ENCODE assay signal across 9 cellular contexts in the genomic region with DNA sequence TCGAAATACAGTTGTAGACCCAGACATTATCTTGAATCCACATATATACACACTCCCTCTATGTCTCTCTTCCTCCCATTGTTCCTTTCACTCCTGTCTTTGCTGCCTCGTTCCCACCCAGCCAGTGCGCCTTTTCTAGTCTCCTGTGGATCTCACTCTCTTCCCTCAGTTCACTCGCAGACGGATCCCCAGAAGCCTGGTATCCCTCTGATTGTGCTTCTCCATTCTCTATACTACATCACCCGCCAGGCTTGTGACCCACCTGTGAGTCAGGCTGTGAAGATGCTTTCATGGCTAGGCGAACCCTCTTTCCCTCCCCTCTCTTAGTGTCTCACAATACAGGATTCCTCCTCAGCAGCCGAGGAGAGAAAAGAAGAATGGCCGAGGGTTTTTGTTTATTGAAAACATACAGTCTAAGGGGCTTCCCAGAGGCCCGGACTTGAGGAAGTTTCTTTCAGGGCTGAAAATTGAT. TPM values are rescaled to one million over a fixed set of nuclear protein-coding genes. Genes with fewer than 3 reads are reported as not detected.
A peak's percentile ranks its signal among the peaks of the same experiment; 100 is the strongest.
DNase-seq lines count a peak whose midpoint lies in the region; ATAC-seq and TF ChIP-seq lines count a peak whose summit lies in the region.
"Had no signal": no experiment of that assay in that cellular context is flagged by ENCODE, and none has a peak within 500 bp of the region (broad histone marks: within the 10 kb centered on the region; RNA-seq: fewer than 3 reads in every experiment).

No MANE protein-coding gene starts in this region.

- H3K36me3 ChIP-seq in HUES64 (ENCODE audit: insufficient read depth, low read length): no peaks in the 10 kb centered on the region
- H3K36me3 ChIP-seq in mucosa of rectum (ENCODE audit: control insufficient read depth in 2 of 2, insufficient read depth in 2 of 2, low read length in 2 of 2): peaks cover 0 to 3% of the 10 kb centered on the region in 2 donors

- H3K4me1 ChIP-seq in HUES64 (ENCODE audit: insufficient read depth, low read length) (peaks cover 16% of the 10 kb centered on the region), mucosa of rectum (ENCODE audit: control insufficient read depth in 2 of 2, insufficient read depth in 2 of 2, low read length in 2 of 2) (peaks cover 14 to 16% of the 10 kb centered on the region in 2 donors)

- no peak for DNase-seq in CD4-positive, alpha-beta T cell

- H3K9me3 Mint-ChIP-seq in CD4-positive, alpha-beta T cell: no peaks in the 10 kb centered on the region

- no peaks in the 10 kb centered on the region for H3K27me3 Mint-ChIP-seq in CD4-positive, alpha-beta T cell

- intact Hi-C loops in CD4-positive, alpha-beta T cell (cut with DNase I, micrococcal nuclease): loop anchor here (1.0 to 10.0 kb wide), 6 partner anchors 16 to 776 kb away; partner anchors contain the start of genes GON4L (in 1 of the 2), LAMTOR2 (in 1 of the 2), SCAMP3 (in 1 of the 2) and SYT11 (in 1 of the 2)

- WGBS in HUES64: 50% methylated on average over 9 of the region's 10 CpGs

- no peak overlapping the region for H3K27ac ChIP-seq in CD4-positive, alpha-beta T cell (ENCODE audit: low read depth, low read length)
- H3K27ac ChIP-seq in HUES64 (ENCODE audit: low read depth, low read length) (no peak overlapping the region), angular gyrus (ENCODE audit: low read depth, low read length) (peak overlapping the region; percentile 35), mucosa of rectum (ENCODE audit: low read depth in 2 of 2, low read length in 2 of 2) (peak overlapping the region in 1 of 2 donors; percentile 57)

- ATAC-seq in CD4-positive, alpha-beta T cell (ENCODE audit: poor library complexity): no peak
- ATAC-seq in HG03460 (IDR thresholded peaks at IDR 0.05; ENCODE audit: unreplicated experiment): no peak
- ATAC-seq in HG03095 (IDR thresholded peaks at IDR 0.05; ENCODE audit: unreplicated experiment): no peak
- no peak for ATAC-seq in GM19397 (IDR thresholded peaks at IDR 0.05; ENCODE audit: unreplicated experiment)
- no peak for ATAC-seq in HG02852 (IDR thresholded peaks at IDR 0.05; ENCODE audit: unreplicated experiment)

- no peaks in the 10 kb centered on the region for H3K27me3 ChIP-seq in CD4-positive, alpha-beta T cell (ENCODE audit: control insufficient read depth, insufficient read depth, low read length)
- H3K27me3 ChIP-seq in HUES64 (ENCODE audit: insufficient read depth, low read length) (peaks cover 8% of the 10 kb centered on the region; the same call in 1 of the 2 replicates), mucosa of rectum (ENCODE audit: control insufficient read depth in 2 of 2, insufficient read depth in 2 of 2, low read length in 2 of 2) (no peaks in the 10 kb centered on the region)

- H3K4me3 Mint-ChIP-seq in CD4-positive, alpha-beta T cell: peak overlapping the region; percentile 71

- H3K4me3 ChIP-seq in HUES64 (ENCODE audit: low read length) (peak overlapping the region; percentile 8), mucosa of rectum (ENCODE audit: low read length in 2 of 2) (peak overlapping the region; percentile 68 to 83)

- H3K9ac ChIP-seq in HUES64 (ENCODE audit: low read depth, low read length) (0 out of 2 replicates have a peak overlapping the region, but pooled peaks have one; percentile 17), mucosa of rectum (ENCODE audit: low read depth in 1 of 2, low read length in 2 of 2) (no peak overlapping the region)

- peaks cover under 1% of the 10 kb centered on the region for H3K36me3 Mint-ChIP-seq in CD4-positive, alpha-beta T cell (ENCODE audit: low read depth)

- H3K4me1 Mint-ChIP-seq in CD4-positive, alpha-beta T cell (ENCODE audit: low read depth): peaks cover 30% of the 10 kb centered on the region

- peak overlapping the region; percentile 65 for H3K27ac Mint-ChIP-seq in CD4-positive, alpha-beta T cell

- CTCF ChIA-PET in CD4-positive, alpha-beta T cell (lab: Charles Lee): interaction anchor here (1.2 to 2.1 kb wide), 5 partner anchors 27 to 72 kb away, joined by 5 to 11 read pairs (median 7); partner anchors contain the start of gene FDPS

- POLR2A ChIA-PET in CD4-positive, alpha-beta T cell (lab: Charles Lee): interaction anchor here (0.5 to 1.3 kb wide), 6 partner anchors 16 to 387 kb away, joined by 3 to 6 read pairs (median 4); partner anchors contain the start of genes ASH1L and SCAMP3

- peak; percentile 0 for TF ChIP-seq CTCF in CD4-positive, alpha-beta T cell (IDR thresholded peaks at IDR 0.05)

- H3K9me3 ChIP-seq in CD4-positive, alpha-beta T cell (ENCODE audit: control insufficient read depth, low read length): no peaks in the 10 kb centered on the region
- H3K9me3 ChIP-seq in HUES64 (ENCODE audit: insufficient read depth, low read depth, low read length) (no peaks in the 10 kb centered on the region), mucosa of rectum (ENCODE audit: control insufficient read depth in 2 of 2, low read length in 2 of 2) (no peaks in the 10 kb centered on the region)

RNA-seq across cellular contexts. Expression of gene HCN3, which starts 1.5 kb away (rescaled TPM):
- 1 to 10 TPM; 1.3 to 1.8 TPM for total RNA-seq in CD4-positive, alpha-beta T cell
- 2.7 TPM for polyA plus RNA-seq in HUES64 (2013, experiment 1 of 2)
- 4.3 TPM for polyA plus RNA-seq in HUES64 (2013, experiment 2 of 2)

RNA-seq across cellular contexts. Expression of gene CLK2, which starts 5.4 kb away (rescaled TPM):
- total RNA-seq in CD4-positive, alpha-beta T cell: 10 to 100 TPM; 48.1 to 49.8 TPM
- polyA plus RNA-seq in HUES64 (2013, experiment 1 of 2): 54.0 TPM
- polyA plus RNA-seq in HUES64 (2013, experiment 2 of 2): 50.2 TPM

RNA-seq across cellular contexts. Expression of gene SCAMP3, which starts 16.6 kb away (rescaled TPM):
- 10 to 100 TPM; 54.8 to 55.6 TPM for total RNA-seq in CD4-positive, alpha-beta T cell
- 51.0 TPM for polyA plus RNA-seq in HUES64 (2013, experiment 1 of 2)
- polyA plus RNA-seq in HUES64 (2013, experiment 2 of 2): 54.1 TPM

RNA-seq across cellular contexts. Expression of gene PKLR, which starts 22.5 kb away (rescaled TPM):
- not detected for total RNA-seq in CD4-positive, alpha-beta T cell
- polyA plus RNA-seq in HUES64 (2013, experiment 1 of 2): 0.70 TPM
- polyA plus RNA-seq in HUES64 (2013, experiment 2 of 2): 1.1 TPM
- total RNA-seq: lung microvascular endothelial cell had no signal

RNA-seq across cellular contexts. Expression of gene ENTREP3, which starts 23.4 kb away (rescaled TPM):
- 1 to 10 TPM; 6.6 to 8.3 TPM for total RNA-seq in CD4-positive, alpha-beta T cell
- 33.7 TPM for polyA plus RNA-seq in HUES64 (2013, experiment 1 of 2)
- polyA plus RNA-seq in HUES64 (2013, experiment 2 of 2): 40.1 TPM
